Comparison of ENCODE assay signal across 9 cellular contexts in the genomic region with DNA sequence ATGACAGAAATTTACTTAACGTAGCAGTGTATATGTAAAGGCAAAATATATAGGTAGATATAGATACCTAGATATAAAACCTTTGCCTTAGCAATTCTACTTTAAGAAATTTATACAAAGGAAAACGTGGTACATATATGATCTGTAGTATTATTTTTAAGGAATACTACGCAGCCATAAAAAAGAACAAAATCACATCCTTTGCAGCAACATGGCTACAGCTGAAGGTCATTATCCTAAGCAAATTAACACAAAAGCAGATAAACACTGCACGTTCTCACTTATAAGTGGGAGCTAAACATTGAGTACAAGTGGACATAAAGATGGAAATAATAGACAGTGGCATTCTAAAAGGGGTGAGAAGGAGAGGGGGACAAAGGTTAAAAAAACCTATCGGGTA. TPM values are rescaled to one million over a fixed set of nuclear protein-coding genes. Genes with fewer than 3 reads are reported as not detected.
"Had no signal": no experiment of that assay in that cellular context is flagged by ENCODE, and none has a peak within 500 bp of the region (broad histone marks: within the 10 kb centered on the region; RNA-seq: fewer than 3 reads in every experiment).

No MANE protein-coding gene starts in this region.

- FAIRE-seq: G401.6, GM12878, GM12891, GM12892, GM18507, GM19239 had no signal

- ATAC-seq: GM12878 had no signal

- H3K4me3 ChIP-seq: GM12878 had no signal

- DNase-seq: GDM1, GF-D8 had no signal

RNA-seq across cellular contexts. Expression of a gene that starts 14.8 kb away (rescaled TPM):
- total RNA-seq: G401 had no signal
